In the genomic region with DNA sequence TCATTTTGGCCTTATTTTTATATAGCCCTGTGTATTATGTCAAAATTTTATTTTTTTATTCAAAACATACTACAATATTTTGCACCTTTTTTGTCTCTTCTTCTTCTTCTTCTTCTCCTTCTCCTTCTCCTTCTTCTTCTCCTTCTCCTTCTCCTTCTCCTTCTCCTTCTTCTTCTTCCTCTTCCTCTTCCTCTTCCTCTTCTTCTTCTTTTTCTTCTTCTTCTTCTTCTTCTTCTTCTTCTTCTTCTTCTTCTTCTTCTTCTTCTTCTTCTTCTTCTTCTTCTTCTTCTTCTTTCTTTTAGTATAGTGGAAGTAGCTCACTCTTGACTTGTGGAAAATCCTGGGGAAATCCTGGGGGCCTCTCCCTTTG, we compare ENCODE assay signal across 12 cellular contexts. TPM values are rescaled to one million over a fixed set of nuclear protein-coding genes. Genes with fewer than 3 reads are reported as not detected.
"Had no signal": no experiment of that assay in that cellular context is flagged by ENCODE, and none has a peak within 500 bp of the region (broad histone marks: within the 10 kb centered on the region; RNA-seq: fewer than 3 reads in every experiment).

No MANE protein-coding gene starts in this region.

RNA-seq across cellular contexts. Expression of a gene that starts 2.6 kb away (rescaled TPM):
- total RNA-seq: OCI-LY7, PC-3, PC-9, Peyer's patch, Right ventricle myocardium inferior, Right ventricle myocardium superior, RPMI7951, SJCRH30, SJSA1, SK-MEL-5, T-cell had no signal
- polyA plus RNA-seq: SK-N-SH had no signal

RNA-seq across cellular contexts. Expression of a gene that starts 9.0 kb away (rescaled TPM):
- total RNA-seq: OCI-LY7, SJCRH30, SJSA1 had no signal
- polyA plus RNA-seq: SK-N-SH had no signal

RNA-seq across cellular contexts. Expression of a gene that starts 49.0 kb away (rescaled TPM):
- total RNA-seq: OCI-LY7, PC-3, PC-9, Right ventricle myocardium inferior, Right ventricle myocardium superior, RPMI7951, SJCRH30, SK-MEL-5, T-cell had no signal
- polyA plus RNA-seq: SK-N-SH had no signal

RNA-seq across cellular contexts. Expression of a gene that starts 56.5 kb away (rescaled TPM):
- total RNA-seq: RPMI7951, SJSA1 had no signal
- polyA plus RNA-seq: SK-N-SH had no signal
